In genomic region chr9:74783408-74783807, GRCh38 we compare ENCODE assay signal across 2 cellular contexts.
TF ChIP-seq lines count a peak whose summit lies in the region.

No MANE protein-coding gene starts in this region.

TF ChIP-seq in HCT116, 20 proteins besides CTCF, POLR2A, EP300 and RAD21 (continued from another document):
- TF ChIP-seq YY1 (IDR thresholded peaks at IDR 0.05; ENCODE audit: extremely low read depth, insufficient replicate concordance, low read depth, low read length) (no peak), REST (IDR thresholded peaks at IDR 0.05; ENCODE audit: low read depth) (no peak), ATF3 (IDR thresholded peaks at IDR 0.05) (no peak)

TF ChIP-seq in WTC11, 78 proteins besides CTCF, POLR2A, EP300 and RAD21 (continued from another document):
- TF ChIP-seq ZNF281 (CRISPR knock-in tag; IDR thresholded peaks at IDR 0.05) (no peak), STAT6 (CRISPR knock-in tag; conservative IDR thresholded peaks at IDR 0.05; ENCODE audit: low read depth) (no peak), ATF2 (CRISPR knock-in tag; IDR thresholded peaks at IDR 0.05; ENCODE audit: borderline replicate concordance, low read depth) (no peak), ELF4 (CRISPR knock-in tag; IDR thresholded peaks at IDR 0.05; ENCODE audit: low read depth) (no peak), MLX (CRISPR knock-in tag; IDR thresholded peaks at IDR 0.05) (no peak), ESRRA (CRISPR knock-in tag; IDR thresholded peaks at IDR 0.05; ENCODE audit: borderline replicate concordance) (no peak), E2F4 (CRISPR knock-in tag; IDR thresholded peaks at IDR 0.05; ENCODE audit: borderline replicate concordance, low read depth) (no peak), HMGA2 (CRISPR knock-in tag; IDR thresholded peaks at IDR 0.05) (no peak), ZNF425 (CRISPR knock-in tag; conservative IDR thresholded peaks at IDR 0.05) (no peak)
